In the genomic region with DNA sequence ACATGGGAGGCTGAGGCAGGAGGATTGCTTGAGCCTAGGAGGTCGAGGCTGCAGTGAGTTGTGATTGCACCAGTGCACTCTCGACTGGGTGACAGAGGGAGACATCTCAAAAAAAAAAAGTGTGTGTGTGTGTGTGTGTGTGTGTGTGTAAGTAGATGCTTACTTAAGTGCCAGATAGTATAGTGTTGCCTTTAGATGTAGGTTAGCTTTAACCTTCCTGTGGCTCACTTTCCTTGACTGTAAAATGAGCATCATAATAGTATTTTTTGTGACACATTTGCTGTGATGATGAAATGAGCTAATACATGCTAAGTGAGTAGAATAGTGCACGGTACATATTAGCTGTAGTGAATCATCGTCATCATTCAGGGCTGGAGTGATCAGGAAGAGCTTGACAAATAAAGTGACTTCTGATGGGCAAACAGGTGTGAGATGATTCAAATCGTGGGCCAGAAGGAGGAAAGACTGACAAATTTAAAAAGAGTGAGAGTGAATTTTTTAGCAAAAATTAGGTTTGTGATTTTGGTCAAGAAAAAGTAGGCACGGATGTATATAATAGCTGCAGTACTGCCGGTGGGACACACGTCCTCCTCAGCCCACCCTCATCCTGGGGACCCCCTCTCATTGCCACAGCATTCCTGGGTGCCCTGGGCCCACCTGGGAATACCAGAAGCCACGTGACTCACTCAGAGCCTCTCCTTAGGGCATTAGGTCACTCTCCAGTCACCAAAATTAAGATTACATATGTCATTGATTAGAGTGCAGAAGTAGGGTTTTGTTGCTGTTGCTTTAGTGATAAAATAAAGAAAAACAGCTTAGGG, we compare ENCODE assay signal across 11 cellular contexts.
DNase-seq lines count a peak whose midpoint lies in the region; ATAC-seq and TF ChIP-seq lines count a peak whose summit lies in the region.
"Had no signal": no experiment of that assay in that cellular context is flagged by ENCODE, and none has a peak within 500 bp of the region (broad histone marks: within the 10 kb centered on the region; RNA-seq: fewer than 3 reads in every experiment).

No MANE protein-coding gene starts in this region.

- H3K9me3 Mint-ChIP-seq in T-helper 2 cell treated with Interferon-gamma antibody and Interleukin-4, amounts not matched to agents 5 μg/mL and 100 μg/mL, for 36 hours = no peaks in the 10 kb centered on the region

- H3K27ac Mint-ChIP-seq in T-helper 2 cell treated with Interferon-gamma antibody and Interleukin-4, amounts not matched to agents 5 μg/mL and 100 μg/mL, for 36 hours = peak overlapping the region; percentile 95

- DNase-seq in stimulated activated naive CD4-positive, alpha-beta T cell treated with Interleukin-2 at 50 U/mL for 16 hours (lab: John Stamatoyannopoulos, UW) = peak; percentile 18
- no peak for DNase-seq in stimulated activated naive CD4-positive, alpha-beta T cell (lab: John Stamatoyannopoulos, UW)
- peak; percentile 51 for DNase-seq in T-helper 2 cell treated with Interferon-gamma antibody and Interleukin-4, amounts not matched to agents 5 μg/mL and 100 μg/mL, for 36 hours (ENCODE audit: low spot score)
- DNase-seq in fibroblast of mammary gland (ENCODE audit: low read depth) = peak; percentile 68
- no peak for DNase-seq in DMS 273 (lab: John Stamatoyannopoulos, UW; ENCODE audit: unreplicated experiment)
- DNase-seq: left cardiac atrium, NCI-H187 had no signal

- H3K36me3 Mint-ChIP-seq in T-helper 2 cell treated with Interferon-gamma antibody and Interleukin-4, amounts not matched to agents 5 μg/mL and 100 μg/mL, for 36 hours (ENCODE audit: low read depth) = peaks cover 83% of the 10 kb centered on the region

- H3K4me3 Mint-ChIP-seq in T-helper 2 cell treated with Interferon-gamma antibody and Interleukin-4, amounts not matched to agents 5 μg/mL and 100 μg/mL, for 36 hours = peak overlapping the region; percentile 78

- H3K4me1 Mint-ChIP-seq in T-helper 2 cell treated with Interferon-gamma antibody and Interleukin-4, amounts not matched to agents 5 μg/mL and 100 μg/mL, for 36 hours (ENCODE audit: low read depth) = peaks cover 98% of the 10 kb centered on the region

- H3K27me3 Mint-ChIP-seq in T-helper 2 cell treated with Interferon-gamma antibody and Interleukin-4, amounts not matched to agents 5 μg/mL and 100 μg/mL, for 36 hours (ENCODE audit: low read depth) = no peaks in the 10 kb centered on the region

- no peak for TF ChIP-seq CTCF in fibroblast of mammary gland (conservative IDR thresholded peaks at IDR 0.05; ENCODE audit: control insufficient read depth, insufficient read depth, low read depth, low read length)

- no peak overlapping the region for H3K4me3 ChIP-seq in fibroblast of mammary gland (ENCODE audit: control insufficient read depth, low read depth, low read length)
- H3K4me3 ChIP-seq: breast epithelium had no signal

- ATAC-seq in HG03139 (IDR thresholded peaks at IDR 0.05; ENCODE audit: unreplicated experiment) (no peak), GM19023 (IDR thresholded peaks at IDR 0.05; ENCODE audit: unreplicated experiment) (no peak), HG02852 (IDR thresholded peaks at IDR 0.05; ENCODE audit: unreplicated experiment) (no peak)
- ATAC-seq: left cardiac atrium had no signal

Comparison
In these comparisons a context has a peak if more than half of its experiments do, and no peak if none do; other contexts are left out.
1. DNase-seq: peak in stimulated activated naive CD4-positive, alpha-beta T cell treated with Interleukin-2 at 50 U/mL for 16 hours (single experiment), T-helper 2 cell treated with Interferon-gamma antibody and Interleukin-4, amounts not matched to agents 5 μg/mL and 100 μg/mL, for 36 hours (single experiment) and fibroblast of mammary gland (single experiment); none in stimulated activated naive CD4-positive, alpha-beta T cell (0 of 6) and DMS 273 (single experiment).